In genomic region chr7:42940985-42941847, GRCh38 we compare ENCODE assay signal across 8 cellular contexts. TPM values are rescaled to one million over a fixed set of nuclear protein-coding genes. Genes with fewer than 3 reads are reported as not detected.
DNase-seq lines count a peak whose midpoint lies in the region; ATAC-seq and TF ChIP-seq lines count a peak whose summit lies in the region.

No MANE protein-coding gene starts in this region.

- H3K27ac Mint-ChIP-seq in activated T-helper 2 cell treated with anti-CD3 and anti-CD28 coated beads, Interferon-gamma antibody, Interleukin-2, Interleukin-4, amounts not matched to agents 10 μg/mL and 5 μg/mL and 100 μg/mL, durations not matched to agents 14 hours and 24 hours and 36 hours = no peak overlapping the region
- H3K27ac Mint-ChIP-seq in osteocyte (ENCODE audit: unreplicated experiment) (no peak overlapping the region), type B pancreatic cell (no peak overlapping the region)

- CTCF ChIA-PET in RWPE1 (lab: Yijun Ruan, JAX) = interaction anchor here (0.6 to 1.9 kb wide), 24 partner anchors 9 to 1061 kb away, joined by 3 to 19 read pairs (median 4); partner anchors contain the start of genes MRPL32 and PSMA2

- ATAC-seq in GM19324 (IDR thresholded peaks at IDR 0.05; ENCODE audit: low FRiP score, unreplicated experiment) (peak; percentile 40), foreskin keratinocyte (peak; percentile 53)

- intact Hi-C loops in activated T-helper 2 cell treated with anti-CD3 and anti-CD28 coated beads, Interferon-gamma antibody, Interleukin-2, Interleukin-4, amounts not matched to agents 10 μg/mL and 5 μg/mL and 100 μg/mL, durations not matched to agents 14 hours and 24 hours and 36 hours (cut with micrococcal nuclease) = loop anchor here (1.0 to 10.0 kb wide), 4 partner anchors 134 to 501 kb away; no protein-coding TSS in a partner anchor

- peak; percentile 93 for TF ChIP-seq CTCF in C4-2B (conservative IDR thresholded peaks at IDR 0.05)
- TF ChIP-seq CTCF in RWPE1 (conservative IDR thresholded peaks at IDR 0.05; ENCODE audit: low read depth) = peak; percentile 97
- TF ChIP-seq CTCF in foreskin keratinocyte (conservative IDR thresholded peaks at IDR 0.05) = peak; percentile 89
- TF ChIP-seq CTCF in osteocyte (IDR thresholded peaks at IDR 0.05) = peak; percentile 93
- TF ChIP-seq CTCF in type B pancreatic cell (conservative IDR thresholded peaks at IDR 0.05) = peak; percentile 92

- no peaks in the 10 kb centered on the region for H3K9me3 Mint-ChIP-seq in activated T-helper 2 cell treated with anti-CD3 and anti-CD28 coated beads, Interferon-gamma antibody, Interleukin-2, Interleukin-4, amounts not matched to agents 10 μg/mL and 5 μg/mL and 100 μg/mL, durations not matched to agents 14 hours and 24 hours and 36 hours
- H3K9me3 Mint-ChIP-seq in osteocyte (ENCODE audit: unreplicated experiment) = no peaks in the 10 kb centered on the region
- H3K9me3 Mint-ChIP-seq in type B pancreatic cell = no peaks in the 10 kb centered on the region

- no peaks in the 10 kb centered on the region for H3K27me3 ChIP-seq in foreskin keratinocyte

- POLR2A ChIA-PET in RWPE1 (lab: Yijun Ruan, JAX; ENCODE audit: low non-redundant PET) = no interaction called here

- H3K4me3 Mint-ChIP-seq in activated T-helper 2 cell treated with anti-CD3 and anti-CD28 coated beads, Interferon-gamma antibody, Interleukin-2, Interleukin-4, amounts not matched to agents 10 μg/mL and 5 μg/mL and 100 μg/mL, durations not matched to agents 14 hours and 24 hours and 36 hours (ENCODE audit: low read depth) = no peak overlapping the region
- no peak overlapping the region for H3K4me3 Mint-ChIP-seq in osteocyte (ENCODE audit: unreplicated experiment)
- H3K4me3 Mint-ChIP-seq in type B pancreatic cell = no peak overlapping the region

- peak; percentile 62 for DNase-seq in KG1 (lab: John Stamatoyannopoulos, UW)
- DNase-seq in RWPE1 (ENCODE audit: low spot score) = peak; percentile 71
- peak; percentile 62 for DNase-seq in activated T-helper 2 cell treated with anti-CD3 and anti-CD28 coated beads, Interferon-gamma antibody, Interleukin-2, Interleukin-4, amounts not matched to agents 10 μg/mL and 5 μg/mL and 100 μg/mL, durations not matched to agents 14 hours and 24 hours and 36 hours (ENCODE audit: low spot score)
- DNase-seq in foreskin keratinocyte = peak in 1 of 2 donors; percentile 36
- DNase-seq in osteocyte (ENCODE audit: extremely low spot score, unreplicated experiment) = peak; percentile 90
- peak; percentile 82 for DNase-seq in type B pancreatic cell (ENCODE audit: extremely low spot score, unreplicated experiment)

- peaks cover 21% of the 10 kb centered on the region for H3K4me1 Mint-ChIP-seq in activated T-helper 2 cell treated with anti-CD3 and anti-CD28 coated beads, Interferon-gamma antibody, Interleukin-2, Interleukin-4, amounts not matched to agents 10 μg/mL and 5 μg/mL and 100 μg/mL, durations not matched to agents 14 hours and 24 hours and 36 hours (ENCODE audit: low read depth)
- peaks cover 9% of the 10 kb centered on the region for H3K4me1 Mint-ChIP-seq in osteocyte (ENCODE audit: unreplicated experiment)
- H3K4me1 Mint-ChIP-seq in type B pancreatic cell (ENCODE audit: unreplicated experiment) = no peaks in the 10 kb centered on the region

- H3K27me3 Mint-ChIP-seq in activated T-helper 2 cell treated with anti-CD3 and anti-CD28 coated beads, Interferon-gamma antibody, Interleukin-2, Interleukin-4, amounts not matched to agents 10 μg/mL and 5 μg/mL and 100 μg/mL, durations not matched to agents 14 hours and 24 hours and 36 hours (ENCODE audit: low read depth) = no peaks in the 10 kb centered on the region
- H3K27me3 Mint-ChIP-seq in osteocyte (ENCODE audit: unreplicated experiment) = no peaks in the 10 kb centered on the region
- no peaks in the 10 kb centered on the region for H3K27me3 Mint-ChIP-seq in type B pancreatic cell

- H3K27ac ChIP-seq in C4-2B = no peak overlapping the region
- H3K27ac ChIP-seq in RWPE1 = no peak overlapping the region
- no peak overlapping the region for H3K27ac ChIP-seq in foreskin keratinocyte

- H3K4me1 ChIP-seq in foreskin keratinocyte = no peaks in the 10 kb centered on the region

- peaks cover 34% of the 10 kb centered on the region for H3K36me3 Mint-ChIP-seq in activated T-helper 2 cell treated with anti-CD3 and anti-CD28 coated beads, Interferon-gamma antibody, Interleukin-2, Interleukin-4, amounts not matched to agents 10 μg/mL and 5 μg/mL and 100 μg/mL, durations not matched to agents 14 hours and 24 hours and 36 hours (ENCODE audit: low read depth)
- H3K36me3 Mint-ChIP-seq in osteocyte (ENCODE audit: unreplicated experiment) (peaks cover 12% of the 10 kb centered on the region), type B pancreatic cell (peaks cover 8% of the 10 kb centered on the region)

RNA-seq across cellular contexts. Expression of gene MRPL32, which starts 9.0 kb away (rescaled TPM):
- total RNA-seq in activated T-helper 2 cell treated with anti-CD3 and anti-CD28 coated beads, Interferon-gamma antibody, Interleukin-2, Interleukin-4, amounts not matched to agents 10 μg/mL and 5 μg/mL and 100 μg/mL, durations not matched to agents 14 hours and 24 hours and 36 hours = 68.8 and 70.0 TPM in 2 replicates
- 92.8 and 104 TPM in 2 replicates for total RNA-seq in foreskin keratinocyte
- polyA plus RNA-seq in foreskin keratinocyte = 99.4 and 114 TPM in 2 replicates
- total RNA-seq in osteocyte = 46.5 and 49.0 TPM in 2 replicates
- total RNA-seq in type B pancreatic cell (ENCODE audit: low replicate concordance) = 57.6 and 62.8 TPM in 2 replicates

RNA-seq across cellular contexts. Expression of gene PSMA2, which starts 9.2 kb away (rescaled TPM):
- total RNA-seq in activated T-helper 2 cell treated with anti-CD3 and anti-CD28 coated beads, Interferon-gamma antibody, Interleukin-2, Interleukin-4, amounts not matched to agents 10 μg/mL and 5 μg/mL and 100 μg/mL, durations not matched to agents 14 hours and 24 hours and 36 hours = 204 and 218 TPM in 2 replicates
- total RNA-seq in foreskin keratinocyte (180 and 185 TPM in 2 replicates), osteocyte (59.7 and 65.0 TPM in 2 replicates), type B pancreatic cell (ENCODE audit: low replicate concordance) (83.6 and 99.3 TPM in 2 replicates)
- 290 and 305 TPM in 2 replicates for polyA plus RNA-seq in foreskin keratinocyte

RNA-seq across cellular contexts. Expression of gene C7orf25, which starts 29.3 kb away (rescaled TPM):
- 4.4 TPM in 2 replicates for total RNA-seq in activated T-helper 2 cell treated with anti-CD3 and anti-CD28 coated beads, Interferon-gamma antibody, Interleukin-2, Interleukin-4, amounts not matched to agents 10 μg/mL and 5 μg/mL and 100 μg/mL, durations not matched to agents 14 hours and 24 hours and 36 hours
- total RNA-seq in foreskin keratinocyte = 3.4 and 4.3 TPM in 2 replicates
- polyA plus RNA-seq in foreskin keratinocyte = 1.0 and 1.1 TPM in 2 replicates
- total RNA-seq in osteocyte = 5.9 and 9.9 TPM in 2 replicates
- 4.5 and 8.1 TPM in 2 replicates for total RNA-seq in type B pancreatic cell (ENCODE audit: low replicate concordance)
